ENCODE assay signal across 17 cellular contexts in the genomic region with DNA sequence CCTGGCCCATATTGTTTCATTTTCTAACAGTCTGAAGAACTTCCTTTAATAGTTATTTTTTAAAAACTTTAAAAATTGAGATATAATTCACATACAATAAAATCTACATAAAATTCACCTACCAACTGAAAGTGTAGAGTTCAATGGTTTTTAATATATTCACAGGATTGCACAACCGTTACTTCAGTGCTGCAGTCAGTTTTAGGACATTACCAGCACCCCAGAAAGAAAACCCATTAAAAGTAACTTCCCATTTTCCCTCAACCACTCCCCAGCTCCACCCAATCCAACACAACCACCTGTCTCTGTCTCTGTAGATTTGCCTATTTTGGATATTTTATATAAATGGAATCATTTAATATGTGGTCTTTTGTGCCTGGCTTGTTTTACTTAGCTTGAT. TPM values are rescaled to one million over a fixed set of nuclear protein-coding genes. Genes with fewer than 3 reads are reported as not detected.
DNase-seq lines count a peak whose midpoint lies in the region; ATAC-seq, FAIRE-seq and TF ChIP-seq lines count a peak whose summit lies in the region.
"Had no signal": no experiment of that assay in that cellular context is flagged by ENCODE, and none has a peak within 500 bp of the region (broad histone marks: within the 10 kb centered on the region; RNA-seq: fewer than 3 reads in every experiment).

No MANE protein-coding gene starts in this region.

- H2AFZ ChIP-seq in HepG2 (ENCODE audit: low read length) = no peak overlapping the region

- no peaks in the 10 kb centered on the region for H3K27me3 ChIP-seq in HepG2 (ENCODE audit: control insufficient read depth in 1 of 2, insufficient read depth in 2 of 2, low read length in 2 of 2)
- H3K27me3 ChIP-seq in sigmoid colon = no peaks in the 10 kb centered on the region
- H3K27me3 ChIP-seq: esophagus muscularis mucosa, ovary, suprapubic skin had no signal

- peaks cover 58% of the 10 kb centered on the region for H3K4me1 ChIP-seq in HepG2 (ENCODE audit: insufficient read depth, low read length)
- peaks cover 0 to 34% (median 17%) of the 10 kb centered on the region in 4 donors for H3K4me1 ChIP-seq in sigmoid colon

- H3K9me3 Mint-ChIP-seq in activated naive CD4-positive, alpha-beta T cell treated with anti-CD3 and anti-CD28 coated beads for 36 hours = no peaks in the 10 kb centered on the region

- ATAC-seq in T-helper 17 cell = no peak
- ATAC-seq in HepG2 = no peak
- ATAC-seq in GM19324 (IDR thresholded peaks at IDR 0.05; ENCODE audit: low FRiP score, unreplicated experiment) = no peak

- H3K79me2 ChIP-seq in HepG2 (ENCODE audit: insufficient read depth, low read length) = peaks cover 90% of the 10 kb centered on the region

- TF ChIP-seq EP300 in Ishikawa (IDR thresholded peaks at IDR 0.05; ENCODE audit: borderline replicate concordance) (no peak), HepG2 (IDR thresholded peaks at IDR 0.05; ENCODE audit: low read depth in 2 of 2, low read length in 2 of 2) (no peak), HepG2 (CRISPR knock-in tag; IDR thresholded peaks at IDR 0.05; ENCODE audit: borderline replicate concordance) (no peak), sigmoid colon (IDR thresholded peaks at IDR 0.05) (no peak)

- no peaks in the 10 kb centered on the region for H3K27me3 Mint-ChIP-seq in activated naive CD4-positive, alpha-beta T cell treated with anti-CD3 and anti-CD28 coated beads for 36 hours (ENCODE audit: low read depth)
- H3K27me3 Mint-ChIP-seq in T-helper 17 cell = no peaks in the 10 kb centered on the region

- no peak overlapping the region for H3K4me3 Mint-ChIP-seq in activated naive CD4-positive, alpha-beta T cell treated with anti-CD3 and anti-CD28 coated beads for 36 hours
- no peak overlapping the region for H3K4me3 Mint-ChIP-seq in T-helper 17 cell

- no peak overlapping the region for H3K27ac ChIP-seq in HepG2 (ENCODE audit: extremely low read length, insufficient read depth, low read length)
- H3K27ac ChIP-seq in sigmoid colon = no peak overlapping the region
- H3K27ac ChIP-seq: esophagus muscularis mucosa, ovary, suprapubic skin had no signal

- intact Hi-C loops in activated naive CD4-positive, alpha-beta T cell treated with anti-CD3 and anti-CD28 coated beads for 36 hours (cut with micrococcal nuclease) = loop anchor here (2.0 kb wide), 3 partner anchors 197 to 503 kb away; partner anchors contain the start of gene ITPKA
- intact Hi-C loops in HepG2 (cut with micrococcal nuclease; ENCODE audit: unreplicated experiment) (no loop called here), posterior vena cava (cut with DNase I) (no loop called here), sigmoid colon (cut with DNase I) (no loop called here)

- H3K4me3 ChIP-seq in HepG2 (replicated peaks in 1 of 3; ENCODE audit: insufficient read depth in 1 of 3, low read depth in 2 of 3, low read length in 3 of 3) (no peak overlapping the region), sigmoid colon (no peak overlapping the region)
- H3K4me3 ChIP-seq: esophagus muscularis mucosa, ovary, suprapubic skin had no signal

- H3K36me3 ChIP-seq in HepG2 (replicated peaks in 1 of 2; ENCODE audit: control insufficient read depth in 1 of 2, insufficient read depth in 2 of 2, low read length in 2 of 2) (no peaks in the 10 kb centered on the region), sigmoid colon (no peaks in the 10 kb centered on the region)
- H3K36me3 ChIP-seq: esophagus muscularis mucosa, ovary, suprapubic skin had no signal

- no peak overlapping the region for H3K9ac ChIP-seq in HepG2 (ENCODE audit: insufficient read depth, low read depth, low read length)

- CTCF ChIA-PET in activated naive CD4-positive, alpha-beta T cell treated with anti-CD3 and anti-CD28 coated beads for 36 hours (lab: Charles Lee) = interaction anchor here (0.7 to 1.4 kb wide), 2 partner anchors 29 to 250 kb away, joined by 3 read pairs; partner anchors contain the start of gene MGA
- CTCF ChIA-PET in HepG2 (lab: Yijun Ruan, JAX; ENCODE audit: low intra/inter-chr PET ratio, low total read pairs) = no interaction called here

- TF ChIP-seq CTCF in HepG2 (CRISPR knock-in tag; IDR thresholded peaks at IDR 0.05) (no peak), sigmoid colon (IDR thresholded peaks at IDR 0.05) (no peak)

- H3K9me3 ChIP-seq in T-helper 17 cell (ENCODE audit: control insufficient read depth, low read length, poor library complexity, severe bottlenecking) = no peaks in the 10 kb centered on the region
- H3K9me3 ChIP-seq in HepG2 (ENCODE audit: low read length) = no peaks in the 10 kb centered on the region
- no peaks in the 10 kb centered on the region for H3K9me3 ChIP-seq in sigmoid colon
- H3K9me3 ChIP-seq: esophagus muscularis mucosa, ovary, suprapubic skin had no signal

- peak overlapping the region; percentile 81 for H3K27ac Mint-ChIP-seq in activated naive CD4-positive, alpha-beta T cell treated with anti-CD3 and anti-CD28 coated beads for 36 hours
- H3K27ac Mint-ChIP-seq in T-helper 17 cell = peak overlapping the region; percentile 32

- POLR2A ChIA-PET in HepG2 (lab: Yijun Ruan, JAX) = no interaction called here

- peaks cover 7% of the 10 kb centered on the region for H4K20me1 ChIP-seq in HepG2 (ENCODE audit: insufficient read depth, low read length)

- BruUV-seq in HepG2 (replicated peaks; lab: Mats Ljungman, UMichigan) = no TSS peak

- no peak for FAIRE-seq in HepG2 (lab: Jason Lieb, UNC)
- FAIRE-seq: GM12892 had no signal

- in situ Hi-C loops in HepG2 (cut with HindIII; ENCODE audit: extremely low pct_ligation_motif_present, low pct_unique_long_range_greater_than_20kb) = no loop called here

- H3K4me2 ChIP-seq in HepG2 (ENCODE audit: low read depth, low read length) = no peak overlapping the region

- no peak for DNase-seq in activated naive CD4-positive, alpha-beta T cell treated with anti-CD3 and anti-CD28 coated beads for 36 hours
- no peak for DNase-seq in activated naive CD4-positive, alpha-beta T cell (lab: John Stamatoyannopoulos, UW)
- DNase-seq in T-helper 17 cell (no peak), HepG2 (ENCODE audit: low spot score) (no peak), posterior vena cava (ENCODE audit: low spot score) (no peak), sigmoid colon (no peak)
- DNase-seq: activated CD4-positive, CD25-positive, alpha-beta regulatory T cell treated with anti-CD3 and anti-CD28 coated beads, Interleukin-2, amount 50 U/mL, for 72 hours; amniotic stem cell; GDM1; NCI-H1436 treated with DMSO at 0.1 percent for 48 hours; ovary; RPMI8226 had no signal

- peaks cover 2% of the 10 kb centered on the region for H3K36me3 Mint-ChIP-seq in activated naive CD4-positive, alpha-beta T cell treated with anti-CD3 and anti-CD28 coated beads for 36 hours (ENCODE audit: low read depth)
- H3K36me3 Mint-ChIP-seq in T-helper 17 cell (ENCODE audit: low read depth) = no peaks in the 10 kb centered on the region

- H3K4me1 Mint-ChIP-seq in activated naive CD4-positive, alpha-beta T cell treated with anti-CD3 and anti-CD28 coated beads for 36 hours (ENCODE audit: low read depth) = peaks cover 74% of the 10 kb centered on the region
- H3K4me1 Mint-ChIP-seq in T-helper 17 cell = peaks cover 50% of the 10 kb centered on the region

- TF ChIP-seq POLR2A in HepG2 (IDR thresholded peaks at IDR 0.05; ENCODE audit: insufficient read depth in 1 of 2, low read depth in 2 of 2, low read length in 2 of 2) (no peak), sigmoid colon (IDR thresholded peaks at IDR 0.05) (no peak)

- 93% methylated on average over 1 of the region's 1 CpG for WGBS in HepG2 (ENCODE audit: low lambda C conversion rate)
- 92 to 93% methylated on average over 1 of the region's 1 CpG for WGBS in sigmoid colon, 2 donors

- TF ChIP-seq RAD21 in Ishikawa (IDR thresholded peaks at IDR 0.05; ENCODE audit: low read depth) (no peak), HepG2 (CRISPR knock-in tag; IDR thresholded peaks at IDR 0.05) (no peak)

TF ChIP-seq in Ishikawa, 13 proteins besides CTCF, POLR2A, EP300 and RAD21 (continues in another document):
- TF ChIP-seq CEBPB (IDR thresholded peaks at IDR 0.05) = peak; percentile 98

TF ChIP-seq in HepG2, 621 proteins besides CTCF, POLR2A, EP300 and RAD21 (continues in another document):
- no peak for TF ChIP-seq ARHGAP35 (CRISPR knock-in tag; IDR thresholded peaks at IDR 0.05; ENCODE audit: borderline replicate concordance)
- peak; percentile 65 for TF ChIP-seq CEBPG (CRISPR knock-in tag; IDR thresholded peaks at IDR 0.05)
- TF ChIP-seq SALL2 (CRISPR knock-in tag; IDR thresholded peaks at IDR 0.05) = no peak

RNA-seq across cellular contexts. Expression of gene MGA, which starts 29.6 kb away (rescaled TPM):
- total RNA-seq in activated naive CD4-positive, alpha-beta T cell treated with anti-CD3 and anti-CD28 coated beads for 36 hours = 10 to 100 TPM; 27.4 to 28.3 TPM
- total RNA-seq in T-helper 17 cell (10 to 100 TPM; 42.6 to 46.6 TPM), HepG2 (2016; rRNA removed; fragmentation: Illumina TruSeq; extraction: Trizol) (59.0 and 71.8 TPM in 2 replicates), posterior vena cava (10 to 100 TPM; 33.5 to 36.1 TPM), sigmoid colon (10 to 100 TPM; 36.0 to 64.8 (median 60.6) TPM)
- 225 and 267 TPM in 2 replicates for total RNA-seq in HepG2 (2016; cell fraction: cytosol; rRNA removed; fragmentation: Illumina TruSeq; extraction: Trizol; ENCODE audit: low read depth)
- total RNA-seq in HepG2 (2016; cell fraction: insoluble cytoplasmic fraction; rRNA removed; fragmentation: Illumina TruSeq; extraction: Trizol) = 58.3 and 67.8 TPM in 2 replicates
- total RNA-seq in HepG2 (2016; cell fraction: membrane; rRNA removed; fragmentation: Illumina TruSeq; extraction: Trizol) = 138 and 166 TPM in 2 replicates
- total RNA-seq in HepG2 (2016; cell fraction: nucleus; rRNA removed; fragmentation: Illumina TruSeq; extraction: Trizol) = 62.7 and 68.1 TPM in 2 replicates
- polyA plus RNA-seq in HepG2 (2011; rRNA removed) (5.3 and 5.5 TPM in 2 replicates), sigmoid colon (1 to 10 TPM; 1.4 to 5.6 (median 2.4) TPM)
- 2.6 and 3.6 TPM in 2 replicates for polyA plus RNA-seq in HepG2 (2011; cell fraction: cytosol; rRNA removed)
- 7.1 and 10.0 TPM in 2 replicates for polyA plus RNA-seq in HepG2 (2011; cell fraction: nucleus; rRNA removed)
- 8.3 and 10.0 TPM in 2 replicates for polyA plus RNA-seq in HepG2 (2012)
- 0.25 and 0.32 TPM in 2 replicates for polyA plus RNA-seq in HepG2 (2016; cell fraction: cytosol; fragmentation: Illumina TruSeq; extraction: Trizol; ENCODE audit: low read depth)
- 10.2 and 10.3 TPM in 2 replicates for polyA plus RNA-seq in HepG2 (2016; cell fraction: insoluble cytoplasmic fraction; fragmentation: Illumina TruSeq; extraction: Trizol; ENCODE audit: low read depth)
- polyA plus RNA-seq in HepG2 (2016; cell fraction: membrane; fragmentation: Illumina TruSeq; extraction: Trizol; ENCODE audit: low read depth) = 0.95 and 1.1 TPM in 2 replicates
- 23.0 and 30.4 TPM in 2 replicates for polyA plus RNA-seq in HepG2 (2016; cell fraction: nucleus; fragmentation: Illumina TruSeq; extraction: Trizol; ENCODE audit: insufficient read depth, low read depth)
- 37.1 and 109 TPM in 2 replicates for polyA minus RNA-seq in HepG2 (2011; rRNA and poly(A)+ RNA removed; ENCODE audit: low replicate concordance)
- polyA minus RNA-seq in HepG2 (2011; cell fraction: cytosol; rRNA and poly(A)+ RNA removed) = 44.4 and 47.0 TPM in 2 replicates
- 72.2 and 82.1 TPM in 2 replicates for polyA minus RNA-seq in HepG2 (2011; cell fraction: nucleus; rRNA and poly(A)+ RNA removed)
